Comparison of ENCODE assay signal across 15 cellular contexts in the genomic region with DNA sequence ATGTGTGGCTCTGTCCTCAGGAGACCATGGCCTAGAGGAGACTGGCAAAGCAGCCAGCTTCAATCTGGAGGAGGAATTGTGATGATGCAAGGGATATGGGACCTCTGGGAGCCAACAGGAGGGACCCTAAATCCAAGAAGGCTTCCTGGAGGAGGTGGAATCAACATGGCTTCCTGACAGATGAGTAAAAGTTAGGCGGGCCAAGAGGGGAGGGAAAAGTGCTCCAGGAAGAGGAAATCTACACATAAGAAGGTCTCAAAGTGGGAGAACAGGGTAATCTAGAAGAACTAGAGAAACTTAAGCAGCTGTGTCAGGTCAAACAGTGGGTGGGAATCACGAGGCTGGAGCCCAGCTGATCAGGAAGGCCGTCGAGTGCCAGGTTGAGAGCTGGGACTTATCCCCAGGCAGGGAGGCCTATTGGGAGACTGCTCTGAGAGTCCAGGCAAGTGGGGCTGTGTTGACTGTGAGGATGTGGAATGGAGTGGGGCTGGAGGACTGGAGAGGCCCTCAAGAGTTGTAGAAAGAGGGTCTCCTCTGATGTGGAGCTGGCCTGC.
A peak's percentile ranks its signal among the peaks of the same experiment; 100 is the strongest.
DNase-seq lines count a peak whose midpoint lies in the region; ATAC-seq and TF ChIP-seq lines count a peak whose summit lies in the region.
"Had no signal": no experiment of that assay in that cellular context is flagged by ENCODE, and none has a peak within 500 bp of the region (broad histone marks: within the 10 kb centered on the region; RNA-seq: fewer than 3 reads in every experiment).

No MANE protein-coding gene starts in this region.

- peaks cover 10% of the 10 kb centered on the region for H3K27me3 Mint-ChIP-seq in neural crest cell (ENCODE audit: low read depth)

- ATAC-seq in HG02588 (IDR thresholded peaks at IDR 0.05; ENCODE audit: unreplicated experiment) (no peak), GM19463 (IDR thresholded peaks at IDR 0.05; ENCODE audit: unreplicated experiment) (no peak)

- in situ Hi-C loops in G401 (cut with HindIII; ENCODE audit: low sequenced_read_pairs) = no loop called here

- no peaks in the 10 kb centered on the region for H3K9me3 Mint-ChIP-seq in neural crest cell

- no peaks in the 10 kb centered on the region for H3K4me1 ChIP-seq in HEK293 (ENCODE audit: control insufficient read depth, insufficient read depth, low read length)
- peaks cover 5 to 11% of the 10 kb centered on the region in 2 donors for H3K4me1 ChIP-seq in esophagus (ENCODE audit: control insufficient read depth in 2 of 2, insufficient read depth in 2 of 2, low read length in 1 of 2)

- peak overlapping the region; percentile 10 for H3K4me3 Mint-ChIP-seq in neural crest cell

- POLR2A ChIA-PET in HEK293 (lab: Yijun Ruan, JAX) = interaction anchor here (0.7 to 2.4 kb wide), 6 partner anchors 19 to 326 kb away, joined by 3 to 10 read pairs (median 6); a partner anchor contains a TSS

- H3K36me3 Mint-ChIP-seq in neural crest cell (ENCODE audit: low read depth) = no peaks in the 10 kb centered on the region

- 41 to 53% methylated on average over 4 of the region's 4 CpGs for WGBS in esophagus, 2 donors

- H3K9me3 ChIP-seq in HEK293 (ENCODE audit: control insufficient read depth, insufficient read depth, low read depth, low read length) (no peaks in the 10 kb centered on the region), esophagus (ENCODE audit: control insufficient read depth in 2 of 2, insufficient read depth in 1 of 2, low read depth in 1 of 2, low read length in 1 of 2) (no peaks in the 10 kb centered on the region)
- H3K9me3 ChIP-seq: ovary had no signal

- peaks cover 0 to 7% of the 10 kb centered on the region in 2 experiments; a peak in 1 of 3 replicates for H3K36me3 ChIP-seq in HEK293 (ENCODE audit: control insufficient read depth in 2 of 2, insufficient read depth in 1 of 2, low read length in 2 of 2)
- no peaks in the 10 kb centered on the region for H3K36me3 ChIP-seq in esophagus (ENCODE audit: control insufficient read depth in 2 of 2, insufficient read depth in 2 of 2, low read length in 1 of 2)
- H3K36me3 ChIP-seq: ovary had no signal

- TF ChIP-seq CTCF in 22Rv1 (IDR thresholded peaks at IDR 0.05) (no peak), HEK293 (tag by site-specific recombination; IDR thresholded peaks at IDR 0.05) (no peak), neural crest cell (conservative IDR thresholded peaks at IDR 0.05) (no peak)

- H3K27me3 ChIP-seq in esophagus (ENCODE audit: control insufficient read depth in 1 of 2, insufficient read depth in 2 of 2, low read length in 2 of 2) = no peaks in the 10 kb centered on the region
- H3K27me3 ChIP-seq: ovary had no signal

- DNase-seq in neural crest cell (ENCODE audit: low read depth, low spot score) (no peak), G401 (ENCODE audit: low spot score) (no peak), GM03348 (ENCODE audit: low spot score) (no peak)
- DNase-seq: activated gamma-delta T cell, AML-193, DMS79 treated with DMSO at 0.1 percent for 48 hours, Karpas-422, NCI-H1694, NCI-H526 had no signal

- H3K27ac ChIP-seq in 22Rv1 (peak overlapping the region; percentile 100), HEK293 (ENCODE audit: extremely low read depth, low read depth, low read length) (no peak overlapping the region), esophagus (ENCODE audit: low read depth in 2 of 2, low read length in 1 of 2) (peak overlapping the region; percentile 20 to 79)

- CTCF ChIA-PET in HEK293 (lab: Yijun Ruan, JAX) = interaction anchor here (0.7 to 0.8 kb wide), 3 partner anchors 12 to 102 kb away, joined by 3 to 5 read pairs (median 4); no protein-coding TSS in a partner anchor

- H3K4me3 ChIP-seq in HEK293 (ENCODE audit: low read depth, low read length) (no peak overlapping the region), esophagus (ENCODE audit: low read depth in 1 of 2, low read length in 2 of 2) (no peak overlapping the region)
- H3K4me3 ChIP-seq: ovary had no signal

- peak overlapping the region; percentile 67 for H3K27ac Mint-ChIP-seq in neural crest cell (ENCODE audit: unreplicated experiment)

- H3K4me1 Mint-ChIP-seq in neural crest cell = peaks cover 56% of the 10 kb centered on the region

TF ChIP-seq in HEK293, 187 proteins besides CTCF, POLR2A, EP300 and RAD21:
- TF ChIP-seq SALL2 (tag by site-specific recombination; IDR thresholded peaks at IDR 0.05; ENCODE audit: borderline replicate concordance) (no peak), ZIC2 (tag by site-specific recombination; IDR thresholded peaks at IDR 0.05) (peak; percentile 21; the same call in 1 of the 2 replicates), ZBTB17 (tag by site-specific recombination; IDR thresholded peaks at IDR 0.05) (0 out of 2 replicates have a peak, but pooled peaks have one; percentile 26)
